8 cellular contexts compared by ENCODE assay signal in genomic region chr1:244971524-244972216, GRCh38.
DNase-seq lines count a peak whose midpoint lies in the region; ATAC-seq and TF ChIP-seq lines count a peak whose summit lies in the region.

No MANE protein-coding gene starts in this region.

- H3K27me3 ChIP-seq in BJ (ENCODE audit: control insufficient read depth, insufficient read depth, low read length) (no peaks in the 10 kb centered on the region), HL-60 (ENCODE audit: insufficient read depth, poor library complexity, severe bottlenecking) (no peaks in the 10 kb centered on the region), iPS DF 6.9 (ENCODE audit: control insufficient read depth, insufficient read depth, low read length) (no peaks in the 10 kb centered on the region)

- peak overlapping the region; percentile 99 for H3K27ac Mint-ChIP-seq in activated T-cell treated with anti-CD3 and anti-CD28 coated beads, Interleukin-2, amount 50 U/mL, for 72 hours
- H3K27ac Mint-ChIP-seq in stimulated activated memory B cell treated with anti-CD40 and anti-IgM and Interleukin-4, amounts not matched to agents 10 μg/mL and 1 μg/mL and 100 μg/mL, for 72 hours: peak overlapping the region; percentile 100

- peaks cover 0 to 3% of the 10 kb centered on the region in 2 donors for H3K36me3 Mint-ChIP-seq in activated T-cell treated with anti-CD3 and anti-CD28 coated beads, Interleukin-2, amount 50 U/mL, for 72 hours (ENCODE audit: insufficient read depth in 2 of 2)
- no peaks in the 10 kb centered on the region for H3K36me3 Mint-ChIP-seq in stimulated activated memory B cell treated with anti-CD40 and anti-IgM and Interleukin-4, amounts not matched to agents 10 μg/mL and 1 μg/mL and 100 μg/mL, for 72 hours

- CTCF ChIA-PET in BJ (lab: Yijun Ruan, JAX): interaction anchor here (0.7 to 1.0 kb wide), 3 partner anchors 12 to 123 kb away, joined by 3 to 4 read pairs (median 3); no protein-coding TSS in a partner anchor

- H3K4me3 ChIP-seq in BJ (ENCODE audit: low read depth, low read length): peak overlapping the region; percentile 75
- peak overlapping the region; percentile 55 for H3K4me3 ChIP-seq in HL-60 (replicated peaks; ENCODE audit: insufficient read depth, low read length)
- H3K4me3 ChIP-seq in iPS DF 6.9 (ENCODE audit: low read length): peak overlapping the region; percentile 97; the same call in 1 of the 2 replicates

- no peaks in the 10 kb centered on the region for H3K9me3 Mint-ChIP-seq in activated T-cell treated with anti-CD3 and anti-CD28 coated beads, Interleukin-2, amount 50 U/mL, for 72 hours
- no peaks in the 10 kb centered on the region for H3K9me3 Mint-ChIP-seq in stimulated activated memory B cell treated with anti-CD40 and anti-IgM and Interleukin-4, amounts not matched to agents 10 μg/mL and 1 μg/mL and 100 μg/mL, for 72 hours

- DNase-seq in BJ (ENCODE audit: low read depth): no peak
- DNase-seq in HL-60 (ENCODE audit: low read depth in 1 of 2, low spot score in 1 of 2): no peak
- no peak for DNase-seq in activated T-cell treated with anti-CD3 and anti-CD28 coated beads, Interleukin-2, amount 50 U/mL, for 72 hours
- DNase-seq in iPS DF 6.9 (ENCODE audit: low read depth, low spot score): no peak
- DNase-seq in GM19238 (ENCODE audit: insufficient read length, low spot score): no peak

- no CpG with 5 or more reads among the region's 11 CpGs for WGBS in iPS DF 6.9 (ENCODE audit: insufficient coverage, insufficient read length)

- H3K4me3 Mint-ChIP-seq in activated T-cell treated with anti-CD3 and anti-CD28 coated beads, Interleukin-2, amount 50 U/mL, for 72 hours: peak overlapping the region; percentile 87 to 98
- peak overlapping the region; percentile 93 for H3K4me3 Mint-ChIP-seq in stimulated activated memory B cell treated with anti-CD40 and anti-IgM and Interleukin-4, amounts not matched to agents 10 μg/mL and 1 μg/mL and 100 μg/mL, for 72 hours

- POLR2A ChIA-PET in BJ (lab: Charles Lee): no interaction called here

- TF ChIP-seq CTCF in BJ (IDR thresholded peaks at IDR 0.05; ENCODE audit: insufficient read depth, low read depth, low read length) (no peak), HL-60 (IDR thresholded peaks at IDR 0.05; ENCODE audit: insufficient read depth, low read length) (no peak)

- peaks cover 23% of the 10 kb centered on the region for H3K4me1 Mint-ChIP-seq in activated T-cell treated with anti-CD3 and anti-CD28 coated beads, Interleukin-2, amount 50 U/mL, for 72 hours (ENCODE audit: low read depth)
- H3K4me1 Mint-ChIP-seq in stimulated activated memory B cell treated with anti-CD40 and anti-IgM and Interleukin-4, amounts not matched to agents 10 μg/mL and 1 μg/mL and 100 μg/mL, for 72 hours: peaks cover 7% of the 10 kb centered on the region

- no peaks in the 10 kb centered on the region for H3K4me1 ChIP-seq in iPS DF 6.9 (ENCODE audit: control insufficient read depth, insufficient read depth, low read length)

- no peaks in the 10 kb centered on the region for H3K9me3 ChIP-seq in iPS DF 6.9 (ENCODE audit: control insufficient read depth, insufficient read depth, low read length)

- no peak for ATAC-seq in activated T-cell treated with anti-CD3 and anti-CD28 coated beads, Interleukin-2, amount 50 U/mL, for 72 hours (replicated peaks in 1 of 2)
- no peak for ATAC-seq in stimulated activated memory B cell treated with anti-CD40 and anti-IgM and Interleukin-4, amounts not matched to agents 10 μg/mL and 1 μg/mL and 100 μg/mL, for 72 hours
- ATAC-seq in GM21360 (IDR thresholded peaks at IDR 0.05; ENCODE audit: unreplicated experiment) (no peak), HG02571 (IDR thresholded peaks at IDR 0.05; ENCODE audit: unreplicated experiment) (no peak)

- H3K27ac ChIP-seq in HL-60 (replicated peaks): peak overlapping the region; percentile 100
- H3K27ac ChIP-seq in iPS DF 6.9 (ENCODE audit: low read length): peak overlapping the region; percentile 14

- no peaks in the 10 kb centered on the region for H3K27me3 Mint-ChIP-seq in activated T-cell treated with anti-CD3 and anti-CD28 coated beads, Interleukin-2, amount 50 U/mL, for 72 hours (ENCODE audit: low read depth)
- H3K27me3 Mint-ChIP-seq in stimulated activated memory B cell treated with anti-CD40 and anti-IgM and Interleukin-4, amounts not matched to agents 10 μg/mL and 1 μg/mL and 100 μg/mL, for 72 hours: no peaks in the 10 kb centered on the region

- H3K36me3 ChIP-seq in BJ (ENCODE audit: control insufficient read depth, insufficient read depth, low read length) (no peaks in the 10 kb centered on the region), iPS DF 6.9 (ENCODE audit: control insufficient read depth, insufficient read depth, low read length) (no peaks in the 10 kb centered on the region)
